ENCODE assay signal across 8 cellular contexts in the genomic region with DNA sequence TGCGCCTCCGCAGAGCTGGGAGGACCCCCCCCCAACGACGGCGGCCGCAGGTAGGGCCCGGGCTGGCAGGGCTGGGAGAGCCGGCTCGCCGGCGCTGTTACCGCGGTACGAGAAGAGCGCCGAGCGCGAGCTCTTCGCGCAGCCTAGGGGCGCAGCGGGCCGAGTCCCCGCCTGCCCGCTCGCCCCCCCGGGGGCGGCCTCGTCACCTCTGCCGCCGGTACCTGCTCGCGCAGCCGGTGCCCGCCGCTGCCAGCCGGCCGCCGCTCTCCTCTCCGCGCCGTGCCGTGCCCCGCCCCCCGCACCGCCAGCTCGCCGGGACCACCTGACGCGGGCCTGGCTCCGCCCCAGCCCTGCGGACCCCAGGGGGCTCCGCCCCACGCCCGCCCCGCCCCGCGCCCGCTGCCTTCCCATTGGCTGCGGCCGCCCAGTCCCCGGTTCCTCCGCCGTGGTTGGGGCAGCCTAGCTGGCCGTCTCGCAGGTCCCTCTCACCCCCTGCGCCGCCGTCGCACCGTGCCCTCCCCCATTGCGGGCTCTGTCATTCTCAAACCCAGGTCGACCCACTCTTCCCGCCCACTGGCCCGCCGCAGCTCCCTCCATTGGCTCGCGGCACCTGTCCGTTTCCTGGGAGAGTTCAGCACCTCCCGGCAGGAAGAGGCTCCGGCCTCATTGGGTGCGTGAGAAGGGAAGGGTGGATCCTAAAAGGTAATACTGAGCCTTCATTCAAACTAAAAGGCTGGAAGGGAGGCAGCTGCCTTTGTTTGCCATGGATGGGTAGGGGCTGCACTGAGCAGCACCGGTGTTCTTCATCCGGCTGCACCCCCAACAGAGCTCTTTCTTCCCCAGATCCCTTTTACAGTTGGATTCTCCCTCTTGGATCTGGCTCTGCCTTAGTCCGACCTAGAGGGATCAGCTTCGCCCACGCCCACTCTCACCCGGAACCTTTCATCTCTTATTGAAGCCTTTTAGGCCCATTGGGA. TPM values are rescaled to one million over a fixed set of nuclear protein-coding genes. Genes with fewer than 3 reads are reported as not detected.
A peak's percentile ranks its signal among the peaks of the same experiment; 100 is the strongest.
DNase-seq lines count a peak whose midpoint lies in the region; ATAC-seq and TF ChIP-seq lines count a peak whose summit lies in the region.

A gene (minus strand): TSS at position 276 of the 977 bp plus-strand sequence. CDS start 342 bp downstream, outside the sequence.

- no peaks in the 10 kb centered on the region for H3K9me3 Mint-ChIP-seq in activated CD8-positive, alpha-beta T cell treated with anti-CD3 and anti-CD28 coated beads for 36 hours

- H3K4me3 Mint-ChIP-seq in activated CD8-positive, alpha-beta T cell treated with anti-CD3 and anti-CD28 coated beads for 36 hours = no peak within 1 kb of the TSS

- peak within 1 kb of the TSS; percentile 89 for H3K27ac Mint-ChIP-seq in activated CD8-positive, alpha-beta T cell treated with anti-CD3 and anti-CD28 coated beads for 36 hours

- ATAC-seq in GM19397 (IDR thresholded peaks at IDR 0.05; ENCODE audit: unreplicated experiment) (peak; percentile 82), HG03565 (IDR thresholded peaks at IDR 0.05; ENCODE audit: unreplicated experiment) (peak; percentile 66)
- peak; percentile 88 for ATAC-seq in activated CD8-positive, alpha-beta T cell treated with anti-CD3 and anti-CD28 coated beads for 36 hours

- DNase-seq in CD1c-positive myeloid dendritic cell (ENCODE audit: extremely low spot score) (peak; percentile 72), NCI-H748 treated with DMSO at 0.1 percent for 48 hours (lab: John Stamatoyannopoulos, UW) (peak; percentile 92), mesenteric fat pad (ENCODE audit: low spot score) (peak; percentile 91)
- DNase-seq in activated CD8-positive, alpha-beta T cell treated with anti-CD3 and anti-CD28 coated beads for 36 hours = peak; percentile 97
- peak; percentile 83 for DNase-seq in effector CD8-positive, alpha-beta T cell (lab: John Stamatoyannopoulos, UW)
- peak; percentile 69 for DNase-seq in stimulated activated CD8-positive, alpha-beta memory T cell treated with anti-CD3 and anti-CD28 coated beads, Interleukin-15, amount 100 ng/mL, for 1 hour (ENCODE audit: low read depth)

- peaks cover 4% of the 10 kb centered on the region for H3K36me3 Mint-ChIP-seq in activated CD8-positive, alpha-beta T cell treated with anti-CD3 and anti-CD28 coated beads for 36 hours (ENCODE audit: low read depth)

- CTCF ChIA-PET in activated CD8-positive, alpha-beta T cell treated with anti-CD3 and anti-CD28 coated beads for 36 hours (lab: Charles Lee) = interaction anchor here (0.7 to 4.0 kb wide), 9 partner anchors 8 to 450 kb away, joined by 3 to 40 read pairs (median 4); a partner anchor contains a TSS

- peaks cover 14% of the 10 kb centered on the region for H3K4me1 Mint-ChIP-seq in activated CD8-positive, alpha-beta T cell treated with anti-CD3 and anti-CD28 coated beads for 36 hours (ENCODE audit: low read depth)

- TF ChIP-seq CTCF in activated CD8-positive, alpha-beta T cell treated with anti-CD3 and anti-CD28 coated beads for 36 hours (IDR thresholded peaks at IDR 0.05) = no peak

- no peaks in the 10 kb centered on the region for H3K27me3 Mint-ChIP-seq in activated CD8-positive, alpha-beta T cell treated with anti-CD3 and anti-CD28 coated beads for 36 hours

- intact Hi-C loops in activated CD8-positive, alpha-beta T cell treated with anti-CD3 and anti-CD28 coated beads for 36 hours (cut with micrococcal nuclease) = loop anchor here (10.0 kb wide), 3 partner anchors 95 to 195 kb away; a partner anchor contains a TSS

- POLR2A ChIA-PET in activated CD8-positive, alpha-beta T cell treated with anti-CD3 and anti-CD28 coated beads for 36 hours (lab: Charles Lee) = interaction anchor here (0.8 to 3.1 kb wide), 7 partner anchors 8 to 172 kb away, joined by 3 to 14 read pairs (median 4); no protein-coding TSS in a partner anchor

RNA-seq across cellular contexts. Expression of the gene that starts here (rescaled TPM):
- total RNA-seq in activated CD8-positive, alpha-beta T cell treated with anti-CD3 and anti-CD28 coated beads for 36 hours = 1 to 10 TPM; 8.0 to 9.6 TPM
- total RNA-seq in mesenteric fat pad = 0.26 TPM

Comparison
In these comparisons a context has a peak if more than half of its experiments do, and no peak if none do; other contexts are left out.
1. Peak in every context shown above with its lines: DNase-seq and ATAC-seq.
2. Peak in DNase-seq in mesenteric fat pad; RNA of the gene not detected or under 1 TPM.